10 cellular contexts compared by ENCODE assay signal in the genomic region with DNA sequence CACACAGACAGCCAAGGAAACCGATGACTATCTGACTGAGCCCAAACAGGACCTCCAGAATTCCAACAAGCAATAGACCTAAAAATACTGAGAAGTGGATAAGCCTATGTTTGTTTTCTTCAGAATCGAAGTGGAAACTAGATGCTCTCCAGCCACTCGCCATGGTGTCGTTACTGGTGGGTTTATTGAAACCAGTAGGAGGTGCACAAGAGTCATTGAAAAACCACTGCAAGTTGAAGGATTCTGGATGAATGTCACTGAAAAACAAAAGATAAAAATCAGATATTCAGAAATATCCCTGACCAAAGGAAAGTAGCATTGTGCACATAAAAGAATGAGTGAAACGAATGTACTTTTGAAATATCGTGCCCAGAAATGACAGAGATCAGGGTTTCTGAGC. TPM values are rescaled to one million over a fixed set of nuclear protein-coding genes. Genes with fewer than 3 reads are reported as not detected.
DNase-seq lines count a peak whose midpoint lies in the region; ATAC-seq, FAIRE-seq and TF ChIP-seq lines count a peak whose summit lies in the region.
"Had no signal": no experiment of that assay in that cellular context is flagged by ENCODE, and none has a peak within 500 bp of the region (broad histone marks: within the 10 kb centered on the region; RNA-seq: fewer than 3 reads in every experiment).

No MANE protein-coding gene starts in this region.

- H3K27ac ChIP-seq in DOHH2 (ENCODE audit: low read depth, low read length) (no peak overlapping the region), mesendoderm (ENCODE audit: low read depth, low read length) (no peak overlapping the region), upper lobe of right lung (no peak overlapping the region)

- no CpG with 5 or more reads among the region's 6 CpGs for WGBS in mesendoderm (ENCODE audit: extremely low coverage, insufficient coverage, low lambda C conversion rate)

- FAIRE-seq in bronchial epithelial cell (lab: Jason Lieb, UNC), result no peak
- FAIRE-seq: endothelial cell of umbilical vein had no signal

- no peaks in the 10 kb centered on the region for H3K79me1 ChIP-seq in mesendoderm (ENCODE audit: low read length)

- no peak overlapping the region for H3K18ac ChIP-seq in mesendoderm (ENCODE audit: low read length)

- no peak overlapping the region for H2BK15ac ChIP-seq in mesendoderm (replicated peaks; ENCODE audit: low read depth)

- H4K5ac ChIP-seq in mesendoderm (ENCODE audit: low read length), result no peak overlapping the region

- no peaks in the 10 kb centered on the region for H3K4me1 ChIP-seq in DOHH2 (ENCODE audit: control insufficient read depth, low read length)
- H3K4me1 ChIP-seq in mesendoderm (ENCODE audit: control insufficient read depth, low read depth, low read length), result no peaks in the 10 kb centered on the region
- peaks cover 4% of the 10 kb centered on the region for H3K4me1 ChIP-seq in upper lobe of right lung

- no peak overlapping the region for H3K9ac ChIP-seq in mesendoderm (ENCODE audit: low read length)

- peaks cover 19% of the 10 kb centered on the region for H3K36me3 ChIP-seq in DOHH2 (ENCODE audit: control insufficient read depth, low read length)
- no peaks in the 10 kb centered on the region for H3K36me3 ChIP-seq in bronchial epithelial cell (ENCODE audit: control insufficient read depth, insufficient read depth, low read length)
- peaks cover 3% of the 10 kb centered on the region for H3K36me3 ChIP-seq in mesendoderm (ENCODE audit: control insufficient read depth, insufficient read depth, low read length)
- H3K36me3 ChIP-seq in upper lobe of right lung, result peaks cover 22% of the 10 kb centered on the region

- no peak overlapping the region for H2BK5ac ChIP-seq in mesendoderm (ENCODE audit: low read length)

- H3K79me2 ChIP-seq in DOHH2 (ENCODE audit: control insufficient read depth, low read length), result no peaks in the 10 kb centered on the region
- H3K79me2 ChIP-seq in mesendoderm (ENCODE audit: control insufficient read depth, insufficient read depth, low read length), result no peaks in the 10 kb centered on the region

- H3K4ac ChIP-seq in mesendoderm (ENCODE audit: low read depth, low read length), result no peak overlapping the region

- H3K27me3 ChIP-seq in DOHH2 (ENCODE audit: control insufficient read depth, low read length) (no peaks in the 10 kb centered on the region), bronchial epithelial cell (ENCODE audit: control insufficient read depth, insufficient read depth, low read length) (no peaks in the 10 kb centered on the region), mesendoderm (ENCODE audit: insufficient read depth, low read length, poor library complexity) (no peaks in the 10 kb centered on the region), upper lobe of right lung (no peaks in the 10 kb centered on the region)

- TF ChIP-seq CTCF in DOHH2 (IDR thresholded peaks at IDR 0.05; ENCODE audit: low read depth, low read length, poor library complexity, severe bottlenecking) (peak; percentile 41), LNCAP (IDR thresholded peaks at IDR 0.05) (peak; percentile 37; the same call in 1 of the 2 replicates), bronchial epithelial cell (IDR thresholded peaks at IDR 0.05; ENCODE audit: insufficient read depth, low read length, severe bottlenecking) (peak; percentile 8), upper lobe of right lung (IDR thresholded peaks at IDR 0.05) (no peak)

- no peak overlapping the region for H4K8ac ChIP-seq in mesendoderm (ENCODE audit: low read depth, low read length)

- no peak overlapping the region for H3K56ac ChIP-seq in mesendoderm (ENCODE audit: low read length)

- no peak overlapping the region for H3K23ac ChIP-seq in mesendoderm (ENCODE audit: low read length)

- no peak overlapping the region for H3K4me2 ChIP-seq in DOHH2 (ENCODE audit: low read length)
- no peak overlapping the region for H3K4me2 ChIP-seq in mesendoderm (ENCODE audit: low read length)

- no peak overlapping the region for H3K4me3 ChIP-seq in DOHH2 (ENCODE audit: low read length)
- H3K4me3 ChIP-seq in bronchial epithelial cell (ENCODE audit: low read depth, low read length), result no peak overlapping the region
- H3K4me3 ChIP-seq in mesendoderm (ENCODE audit: low read length), result no peak overlapping the region
- H3K4me3 ChIP-seq in upper lobe of right lung, result no peak overlapping the region

- no peaks in the 10 kb centered on the region for H4K20me1 ChIP-seq in DOHH2 (ENCODE audit: control insufficient read depth, insufficient read depth, low read depth, low read length)

- no peak overlapping the region for H2BK120ac ChIP-seq in mesendoderm (ENCODE audit: low read depth, low read length)

- intact Hi-C loops in upper lobe of right lung (cut with DNase I), result no loop called here

- H3F3A ChIP-seq in DOHH2 (ENCODE audit: control insufficient read depth, insufficient read depth), result 0 out of 2 replicates have a peak, but pooled peaks cover 4% of the 10 kb centered on the region

- no peaks in the 10 kb centered on the region for H3K9me2 ChIP-seq in DOHH2 (replicated peaks; ENCODE audit: control insufficient read depth, low read length)

- no peak for ATAC-seq in upper lobe of right lung
- ATAC-seq in GM18511 (IDR thresholded peaks at IDR 0.05; ENCODE audit: unreplicated experiment), result no peak
- ATAC-seq in HG03521 (IDR thresholded peaks at IDR 0.05; ENCODE audit: unreplicated experiment), result no peak

- DNase-seq in bronchial epithelial cell (ENCODE audit: low read depth) (peak; percentile 7), mesendoderm (peak; percentile 33), upper lobe of right lung (no peak)
- DNase-seq: DMS153, NCI-H69 had no signal

- no peak overlapping the region for H2AK5ac ChIP-seq in mesendoderm (ENCODE audit: low read length)

- H3K9me3 ChIP-seq in DOHH2 (ENCODE audit: control insufficient read depth, insufficient read depth, low read length) (no peaks in the 10 kb centered on the region), upper lobe of right lung (no peaks in the 10 kb centered on the region)

RNA-seq across cellular contexts. Expression of a gene that starts 15.3 kb away (rescaled TPM):
- not detected in 2 replicates for total RNA-seq in bronchial epithelial cell
- polyA plus RNA-seq in mesendoderm (2013, experiment 1 of 2), result not detected
- polyA plus RNA-seq in mesendoderm (2013, experiment 2 of 2), result not detected
- not detected for total RNA-seq in upper lobe of right lung
- total RNA-seq: endothelial cell of umbilical vein had no signal
- polyA plus RNA-seq: endothelial cell of umbilical vein had no signal

RNA-seq across cellular contexts. Expression of a gene that starts 24.0 kb away (rescaled TPM):
- total RNA-seq in bronchial epithelial cell (not detected in 2 replicates), upper lobe of right lung (not detected)
- polyA plus RNA-seq in mesendoderm (2013, experiment 1 of 2), result not detected
- not detected for polyA plus RNA-seq in mesendoderm (2013, experiment 2 of 2)
- total RNA-seq: endothelial cell of umbilical vein had no signal
- polyA plus RNA-seq: endothelial cell of umbilical vein had no signal

RNA-seq across cellular contexts. Expression of a gene that starts 38.7 kb away (rescaled TPM):
- total RNA-seq in bronchial epithelial cell (63.4 and 68.2 TPM in 2 replicates), upper lobe of right lung (57.2 TPM)
- 86.7 TPM for polyA plus RNA-seq in mesendoderm (2013, experiment 1 of 2)
- 88.9 TPM for polyA plus RNA-seq in mesendoderm (2013, experiment 2 of 2)
